Comparison of ENCODE assay signal across 17 cellular contexts in genomic region chr14:33990790-33991189, GRCh38. TPM values are rescaled to one million over a fixed set of nuclear protein-coding genes. Genes with fewer than 3 reads are reported as not detected.
DNase-seq lines count a peak whose midpoint lies in the region; ATAC-seq and TF ChIP-seq lines count a peak whose summit lies in the region.
"Had no signal": no experiment of that assay in that cellular context is flagged by ENCODE, and none has a peak within 500 bp of the region (broad histone marks: within the 10 kb centered on the region; RNA-seq: fewer than 3 reads in every experiment).

No MANE protein-coding gene starts in this region.

- H3K27me3 ChIP-seq in adipocyte (replicated peaks; ENCODE audit: control insufficient read depth, insufficient read depth, low read length) = no peaks in the 10 kb centered on the region
- no peaks in the 10 kb centered on the region for H3K27me3 ChIP-seq in right lobe of liver
- H3K27me3 ChIP-seq: BLaER1 treated with 17β-estradiol and CSF1 and Interleukin-3, amounts not matched to agents 10 nM and 100 nM had no signal

- no peak for DNase-seq in activated T-cell treated with anti-CD3 and anti-CD28 coated beads, Interleukin-2, amount 50 U/mL, for 72 hours
- DNase-seq in activated T-cell treated with anti-CD3 and anti-CD28 coated beads, Interleukin-2, amount 50 U/mL, for 1 hour = no peak
- DNase-seq in adipocyte (ENCODE audit: low read depth) = no peak
- no peak for DNase-seq in right lobe of liver
- no peak for DNase-seq in stimulated activated effector memory CD8-positive, alpha-beta T cell treated with anti-CD3 and anti-CD28 coated beads, Interleukin-12 subunit alpha, Interleukin-12 subunit beta, amount 100 ng/mL, for 72 hours (ENCODE audit: low spot score in 2 of 2)
- no peak for DNase-seq in SHP77 (lab: John Stamatoyannopoulos, UW)
- no peak for DNase-seq in stimulated activated CD8-positive, alpha-beta memory T cell treated with anti-CD3 and anti-CD28 coated beads, Interleukin-4, amount 100 ng/mL, for 48 hours
- DNase-seq: 8988T; ACHN; Calu3; CD4-positive, CD25-positive, alpha-beta regulatory T cell; DMS 273 treated with DMSO at 0.1 percent for 48 hours; GOT3; H9 had no signal

- TF ChIP-seq POLR2A in right lobe of liver (IDR thresholded peaks at IDR 0.05) = no peak

- H3K27ac Mint-ChIP-seq in activated T-cell treated with anti-CD3 and anti-CD28 coated beads, Interleukin-2, amount 50 U/mL, for 72 hours = peak overlapping the region; percentile 8
- H3K27ac Mint-ChIP-seq in stimulated activated effector memory CD8-positive, alpha-beta T cell treated with anti-CD3 and anti-CD28 coated beads, Interleukin-12 subunit alpha, Interleukin-12 subunit beta, amount 100 ng/mL, for 72 hours = no peak overlapping the region
- H3K27ac Mint-ChIP-seq: CD4-positive, CD25-positive, alpha-beta regulatory T cell; H9 had no signal

- no peak overlapping the region for H3K9ac ChIP-seq in adipocyte (ENCODE audit: low read length)
- H3K9ac ChIP-seq: BLaER1 treated with 17β-estradiol and CSF1 and Interleukin-3, amounts not matched to agents 10 nM and 100 nM had no signal

- H3K4me1 ChIP-seq in adipocyte (ENCODE audit: control insufficient read depth, insufficient read depth, low read length) = peaks cover 16% of the 10 kb centered on the region
- peaks cover 0 to 9% (median 0%) of the 10 kb centered on the region in 4 donors for H3K4me1 ChIP-seq in right lobe of liver
- H3K4me1 ChIP-seq: BLaER1 treated with 17β-estradiol and CSF1 and Interleukin-3, amounts not matched to agents 10 nM and 100 nM had no signal

- intact Hi-C loops in right lobe of liver (cut with DNase I) = no loop called here

- no peak for ATAC-seq in activated T-cell treated with anti-CD3 and anti-CD28 coated beads, Interleukin-2, amount 50 U/mL, for 72 hours (replicated peaks in 1 of 2)
- ATAC-seq in right lobe of liver = peak in 3 of 4 donors; percentile 41 to 71 (median 48)
- ATAC-seq in stimulated activated effector memory CD8-positive, alpha-beta T cell treated with anti-CD3 and anti-CD28 coated beads, Interleukin-12 subunit alpha, Interleukin-12 subunit beta, amount 100 ng/mL, for 72 hours = no peak
- ATAC-seq in GM21529 (IDR thresholded peaks at IDR 0.05; ENCODE audit: unreplicated experiment) = no peak

- H3K27me3 Mint-ChIP-seq in activated T-cell treated with anti-CD3 and anti-CD28 coated beads, Interleukin-2, amount 50 U/mL, for 72 hours (ENCODE audit: low read depth) = no peaks in the 10 kb centered on the region
- H3K27me3 Mint-ChIP-seq: CD4-positive, CD25-positive, alpha-beta regulatory T cell had no signal

- no peak for TF ChIP-seq CTCF in right lobe of liver (IDR thresholded peaks at IDR 0.05)

- WGBS in right lobe of liver (ENCODE audit: insufficient coverage, low coverage, low lambda C conversion rate, missing lambda C conversion rate) = 88% methylated on average over 1 of the region's 1 CpG

- no peak overlapping the region for H3K27ac ChIP-seq in right lobe of liver
- H3K27ac ChIP-seq: BLaER1 treated with 17β-estradiol and CSF1 and Interleukin-3, amounts not matched to agents 10 nM and 100 nM had no signal

- no peak overlapping the region for H3K4me3 Mint-ChIP-seq in activated T-cell treated with anti-CD3 and anti-CD28 coated beads, Interleukin-2, amount 50 U/mL, for 72 hours
- H3K4me3 Mint-ChIP-seq in stimulated activated effector memory CD8-positive, alpha-beta T cell treated with anti-CD3 and anti-CD28 coated beads, Interleukin-12 subunit alpha, Interleukin-12 subunit beta, amount 100 ng/mL, for 72 hours = peak overlapping the region; percentile 8
- H3K4me3 Mint-ChIP-seq: CD4-positive, CD25-positive, alpha-beta regulatory T cell; H9 had no signal

- H3K9me3 ChIP-seq in adipocyte (ENCODE audit: control insufficient read depth, low read length) (no peaks in the 10 kb centered on the region), right lobe of liver (no peaks in the 10 kb centered on the region)

- H3K4me3 ChIP-seq in adipocyte (ENCODE audit: low read length) (peak overlapping the region; percentile 57), right lobe of liver (no peak overlapping the region)
- H3K4me3 ChIP-seq: BLaER1 treated with 17β-estradiol and CSF1 and Interleukin-3, amounts not matched to agents 10 nM and 100 nM had no signal

- H3K36me3 Mint-ChIP-seq in activated T-cell treated with anti-CD3 and anti-CD28 coated beads, Interleukin-2, amount 50 U/mL, for 72 hours (ENCODE audit: insufficient read depth in 2 of 2) = no peaks in the 10 kb centered on the region
- no peaks in the 10 kb centered on the region for H3K36me3 Mint-ChIP-seq in stimulated activated effector memory CD8-positive, alpha-beta T cell treated with anti-CD3 and anti-CD28 coated beads, Interleukin-12 subunit alpha, Interleukin-12 subunit beta, amount 100 ng/mL, for 72 hours
- H3K36me3 Mint-ChIP-seq: CD4-positive, CD25-positive, alpha-beta regulatory T cell had no signal

- H3K9me3 Mint-ChIP-seq in activated T-cell treated with anti-CD3 and anti-CD28 coated beads, Interleukin-2, amount 50 U/mL, for 72 hours = peaks cover 0 to 2% of the 10 kb centered on the region in 2 donors
- H3K9me3 Mint-ChIP-seq in stimulated activated effector memory CD8-positive, alpha-beta T cell treated with anti-CD3 and anti-CD28 coated beads, Interleukin-12 subunit alpha, Interleukin-12 subunit beta, amount 100 ng/mL, for 72 hours = no peaks in the 10 kb centered on the region
- H3K9me3 Mint-ChIP-seq: H9 had no signal

- H3K36me3 ChIP-seq in adipocyte (ENCODE audit: control insufficient read depth, insufficient read depth, low read length, severe bottlenecking) (no peaks in the 10 kb centered on the region), right lobe of liver (no peaks in the 10 kb centered on the region)
- H3K36me3 ChIP-seq: BLaER1 treated with 17β-estradiol and CSF1 and Interleukin-3, amounts not matched to agents 10 nM and 100 nM had no signal

- H3K4me1 Mint-ChIP-seq in activated T-cell treated with anti-CD3 and anti-CD28 coated beads, Interleukin-2, amount 50 U/mL, for 72 hours (ENCODE audit: low read depth) = peaks cover 8% of the 10 kb centered on the region
- H3K4me1 Mint-ChIP-seq in stimulated activated effector memory CD8-positive, alpha-beta T cell treated with anti-CD3 and anti-CD28 coated beads, Interleukin-12 subunit alpha, Interleukin-12 subunit beta, amount 100 ng/mL, for 72 hours = no peaks in the 10 kb centered on the region
- H3K4me1 Mint-ChIP-seq: CD4-positive, CD25-positive, alpha-beta regulatory T cell had no signal

RNA-seq across cellular contexts. Expression of gene EGLN3, which starts 39.9 kb away (rescaled TPM):
- 1 to 10 TPM; 2.6 to 8.2 TPM for total RNA-seq in activated T-cell treated with anti-CD3 and anti-CD28 coated beads, Interleukin-2, amount 50 U/mL, for 72 hours
- total RNA-seq in right lobe of liver = 10 to 100 TPM in 1 of 6 experiments, 1 to 10 TPM in 5; 1.9 to 25.4 (median 2.1) TPM
- total RNA-seq: HT1080 had no signal

Comparison
In these comparisons a context has a peak if more than half of its experiments do, and no peak if none do; other contexts are left out.
1. ATAC-seq: peak in right lobe of liver (3 of 4); none in activated T-cell treated with anti-CD3 and anti-CD28 coated beads, Interleukin-2, amount 50 U/mL, for 72 hours (0 of 2), stimulated activated effector memory CD8-positive, alpha-beta T cell treated with anti-CD3 and anti-CD28 coated beads, Interleukin-12 subunit alpha, Interleukin-12 subunit beta, amount 100 ng/mL, for 72 hours (single experiment) and GM21529 (single experiment).